ENCODE assay signal across 3 cellular contexts in genomic region chr5:35294017-35294416, GRCh38.
"Had no signal": no experiment of that assay in that cellular context is flagged by ENCODE, and none has a peak within 500 bp of the region (broad histone marks: within the 10 kb centered on the region; RNA-seq: fewer than 3 reads in every experiment).

No MANE protein-coding gene starts in this region.

- H3K4me3 ChIP-seq: GM12878 had no signal

- ATAC-seq: GM12878 had no signal

- DNase-seq: GDM1, GF-D8 had no signal
